In genomic region chr20:38628580-38629470, GRCh38 we compare ENCODE assay signal across 1 cellular context.
TF ChIP-seq lines count a peak whose summit lies in the region.

No MANE protein-coding gene starts in this region.

TF ChIP-seq in GM12878, 131 proteins besides CTCF, POLR2A, EP300 and RAD21:
- no peak for TF ChIP-seq SMARCA5 (IDR thresholded peaks at IDR 0.05)
